1 cellular context compared by ENCODE assay signal in the genomic region with DNA sequence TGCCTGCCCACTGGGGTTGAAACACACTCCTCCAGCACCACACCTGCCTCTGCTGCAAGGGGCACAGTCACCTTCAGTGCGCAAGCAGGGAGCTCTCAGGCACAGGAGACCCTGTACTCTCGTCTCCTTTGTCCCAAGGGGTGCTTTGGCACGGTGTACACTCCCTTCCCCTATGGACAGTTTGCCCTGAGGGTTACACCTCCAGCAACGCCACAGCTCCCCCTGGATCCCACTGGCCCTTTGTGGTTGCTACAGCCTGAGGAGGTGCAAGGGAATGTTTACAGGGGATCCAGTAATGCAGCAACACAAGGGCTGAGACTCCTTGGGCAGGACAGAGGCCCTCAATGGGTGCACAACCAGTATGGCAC.
TF ChIP-seq lines count a peak whose summit lies in the region.

No MANE protein-coding gene starts in this region.

TF ChIP-seq in GM23338, 12 proteins besides CTCF, POLR2A, EP300 and RAD21 (continued from another document):
- TF ChIP-seq, protein P1, sequence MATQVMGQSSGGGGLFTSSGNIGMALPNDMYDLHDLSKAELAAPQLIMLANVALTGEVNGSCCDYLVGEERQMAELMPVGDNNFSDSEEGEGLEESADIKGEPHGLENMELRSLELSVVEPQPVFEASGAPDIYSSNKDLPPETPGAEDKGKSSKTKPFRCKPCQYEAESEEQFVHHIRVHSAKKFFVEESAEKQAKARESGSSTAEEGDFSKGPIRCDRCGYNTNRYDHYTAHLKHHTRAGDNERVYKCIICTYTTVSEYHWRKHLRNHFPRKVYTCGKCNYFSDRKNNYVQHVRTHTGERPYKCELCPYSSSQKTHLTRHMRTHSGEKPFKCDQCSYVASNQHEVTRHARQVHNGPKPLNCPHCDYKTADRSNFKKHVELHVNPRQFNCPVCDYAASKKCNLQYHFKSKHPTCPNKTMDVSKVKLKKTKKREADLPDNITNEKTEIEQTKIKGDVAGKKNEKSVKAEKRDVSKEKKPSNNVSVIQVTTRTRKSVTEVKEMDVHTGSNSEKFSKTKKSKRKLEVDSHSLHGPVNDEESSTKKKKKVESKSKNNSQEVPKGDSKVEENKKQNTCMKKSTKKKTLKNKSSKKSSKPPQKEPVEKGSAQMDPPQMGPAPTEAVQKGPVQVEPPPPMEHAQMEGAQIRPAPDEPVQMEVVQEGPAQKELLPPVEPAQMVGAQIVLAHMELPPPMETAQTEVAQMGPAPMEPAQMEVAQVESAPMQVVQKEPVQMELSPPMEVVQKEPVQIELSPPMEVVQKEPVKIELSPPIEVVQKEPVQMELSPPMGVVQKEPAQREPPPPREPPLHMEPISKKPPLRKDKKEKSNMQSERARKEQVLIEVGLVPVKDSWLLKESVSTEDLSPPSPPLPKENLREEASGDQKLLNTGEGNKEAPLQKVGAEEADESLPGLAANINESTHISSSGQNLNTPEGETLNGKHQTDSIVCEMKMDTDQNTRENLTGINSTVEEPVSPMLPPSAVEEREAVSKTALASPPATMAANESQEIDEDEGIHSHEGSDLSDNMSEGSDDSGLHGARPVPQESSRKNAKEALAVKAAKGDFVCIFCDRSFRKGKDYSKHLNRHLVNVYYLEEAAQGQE (IDR thresholded peaks at IDR 0.05; ENCODE audit: unreplicated experiment): no peak
- TF ChIP-seq EZH2 (IDR thresholded peaks at IDR 0.05; ENCODE audit: low read depth, unreplicated experiment): no peak
- TF ChIP-seq CREB1 (CRISPR knock-in tag; IDR thresholded peaks at IDR 0.05; ENCODE audit: low read depth): no peak
- no peak for TF ChIP-seq POLR2AphosphoS5 (IDR thresholded peaks at IDR 0.05; ENCODE audit: low read depth)
- TF ChIP-seq JUNB (IDR thresholded peaks at IDR 0.05; ENCODE audit: unreplicated experiment): no peak
- TF ChIP-seq, protein P2, sequence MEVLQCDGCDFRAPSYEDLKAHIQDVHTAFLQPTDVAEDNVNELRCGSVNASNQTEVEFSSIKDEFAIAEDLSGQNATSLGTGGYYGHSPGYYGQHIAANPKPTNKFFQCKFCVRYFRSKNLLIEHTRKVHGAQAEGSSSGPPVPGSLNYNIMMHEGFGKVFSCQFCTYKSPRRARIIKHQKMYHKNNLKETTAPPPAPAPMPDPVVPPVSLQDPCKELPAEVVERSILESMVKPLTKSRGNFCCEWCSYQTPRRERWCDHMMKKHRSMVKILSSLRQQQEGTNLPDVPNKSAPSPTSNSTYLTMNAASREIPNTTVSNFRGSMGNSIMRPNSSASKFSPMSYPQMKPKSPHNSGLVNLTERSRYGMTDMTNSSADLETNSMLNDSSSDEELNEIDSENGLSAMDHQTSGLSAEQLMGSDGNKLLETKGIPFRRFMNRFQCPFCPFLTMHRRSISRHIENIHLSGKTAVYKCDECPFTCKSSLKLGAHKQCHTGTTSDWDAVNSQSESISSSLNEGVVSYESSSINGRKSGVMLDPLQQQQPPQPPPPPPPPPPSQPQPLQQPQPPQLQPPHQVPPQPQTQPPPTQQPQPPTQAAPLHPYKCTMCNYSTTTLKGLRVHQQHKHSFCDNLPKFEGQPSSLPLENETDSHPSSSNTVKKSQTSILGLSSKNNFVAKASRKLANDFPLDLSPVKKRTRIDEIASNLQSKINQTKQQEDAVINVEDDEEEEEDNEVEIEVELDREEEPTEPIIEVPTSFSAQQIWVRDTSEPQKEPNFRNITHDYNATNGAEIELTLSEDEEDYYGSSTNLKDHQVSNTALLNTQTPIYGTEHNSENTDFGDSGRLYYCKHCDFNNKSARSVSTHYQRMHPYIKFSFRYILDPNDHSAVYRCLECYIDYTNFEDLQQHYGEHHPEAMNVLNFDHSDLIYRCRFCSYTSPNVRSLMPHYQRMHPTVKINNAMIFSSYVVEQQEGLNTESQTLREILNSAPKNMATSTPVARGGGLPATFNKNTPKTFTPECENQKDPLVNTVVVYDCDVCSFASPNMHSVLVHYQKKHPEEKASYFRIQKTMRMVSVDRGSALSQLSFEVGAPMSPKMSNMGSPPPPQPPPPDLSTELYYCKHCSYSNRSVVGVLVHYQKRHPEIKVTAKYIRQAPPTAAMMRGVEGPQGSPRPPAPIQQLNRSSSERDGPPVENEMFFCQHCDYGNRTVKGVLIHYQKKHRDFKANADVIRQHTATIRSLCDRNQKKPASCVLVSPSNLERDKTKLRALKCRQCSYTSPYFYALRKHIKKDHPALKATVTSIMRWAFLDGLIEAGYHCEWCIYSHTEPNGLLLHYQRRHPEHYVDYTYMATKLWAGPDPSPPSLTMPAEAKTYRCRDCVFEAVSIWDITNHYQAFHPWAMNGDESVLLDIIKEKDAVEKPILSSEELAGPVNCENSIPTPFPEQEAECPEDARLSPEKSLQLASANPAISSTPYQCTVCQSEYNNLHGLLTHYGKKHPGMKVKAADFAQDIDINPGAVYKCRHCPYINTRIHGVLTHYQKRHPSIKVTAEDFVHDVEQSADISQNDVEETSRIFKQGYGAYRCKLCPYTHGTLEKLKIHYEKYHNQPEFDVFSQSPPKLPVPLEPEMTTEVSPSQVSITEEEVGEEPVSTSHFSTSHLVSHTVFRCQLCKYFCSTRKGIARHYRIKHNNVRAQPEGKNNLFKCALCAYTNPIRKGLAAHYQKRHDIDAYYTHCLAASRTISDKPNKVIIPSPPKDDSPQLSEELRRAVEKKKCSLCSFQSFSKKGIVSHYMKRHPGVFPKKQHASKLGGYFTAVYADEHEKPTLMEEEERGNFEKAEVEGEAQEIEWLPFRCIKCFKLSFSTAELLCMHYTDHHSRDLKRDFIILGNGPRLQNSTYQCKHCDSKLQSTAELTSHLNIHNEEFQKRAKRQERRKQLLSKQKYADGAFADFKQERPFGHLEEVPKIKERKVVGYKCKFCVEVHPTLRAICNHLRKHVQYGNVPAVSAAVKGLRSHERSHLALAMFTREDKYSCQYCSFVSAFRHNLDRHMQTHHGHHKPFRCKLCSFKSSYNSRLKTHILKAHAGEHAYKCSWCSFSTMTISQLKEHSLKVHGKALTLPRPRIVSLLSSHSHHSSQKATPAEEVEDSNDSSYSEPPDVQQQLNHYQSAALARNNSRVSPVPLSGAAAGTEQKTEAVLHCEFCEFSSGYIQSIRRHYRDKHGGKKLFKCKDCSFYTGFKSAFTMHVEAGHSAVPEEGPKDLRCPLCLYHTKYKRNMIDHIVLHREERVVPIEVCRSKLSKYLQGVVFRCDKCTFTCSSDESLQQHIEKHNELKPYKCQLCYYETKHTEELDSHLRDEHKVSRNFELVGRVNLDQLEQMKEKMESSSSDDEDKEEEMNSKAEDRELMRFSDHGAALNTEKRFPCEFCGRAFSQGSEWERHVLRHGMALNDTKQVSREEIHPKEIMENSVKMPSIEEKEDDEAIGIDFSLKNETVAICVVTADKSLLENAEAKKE (CRISPR knock-in tag; IDR thresholded peaks at IDR 0.05): no peak
- no peak for TF ChIP-seq ZNF331 (CRISPR knock-in tag; IDR thresholded peaks at IDR 0.05; ENCODE audit: low read depth)
- TF ChIP-seq, protein P3, sequence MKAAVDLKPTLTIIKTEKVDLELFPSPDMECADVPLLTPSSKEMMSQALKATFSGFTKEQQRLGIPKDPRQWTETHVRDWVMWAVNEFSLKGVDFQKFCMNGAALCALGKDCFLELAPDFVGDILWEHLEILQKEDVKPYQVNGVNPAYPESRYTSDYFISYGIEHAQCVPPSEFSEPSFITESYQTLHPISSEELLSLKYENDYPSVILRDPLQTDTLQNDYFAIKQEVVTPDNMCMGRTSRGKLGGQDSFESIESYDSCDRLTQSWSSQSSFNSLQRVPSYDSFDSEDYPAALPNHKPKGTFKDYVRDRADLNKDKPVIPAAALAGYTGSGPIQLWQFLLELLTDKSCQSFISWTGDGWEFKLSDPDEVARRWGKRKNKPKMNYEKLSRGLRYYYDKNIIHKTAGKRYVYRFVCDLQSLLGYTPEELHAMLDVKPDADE (IDR thresholded peaks at IDR 0.05): no peak
- TF ChIP-seq EZH2phosphoT487 (IDR thresholded peaks at IDR 0.05; ENCODE audit: unreplicated experiment): no peak
